Comparison of ENCODE assay signal across 27 cellular contexts in the genomic region with DNA sequence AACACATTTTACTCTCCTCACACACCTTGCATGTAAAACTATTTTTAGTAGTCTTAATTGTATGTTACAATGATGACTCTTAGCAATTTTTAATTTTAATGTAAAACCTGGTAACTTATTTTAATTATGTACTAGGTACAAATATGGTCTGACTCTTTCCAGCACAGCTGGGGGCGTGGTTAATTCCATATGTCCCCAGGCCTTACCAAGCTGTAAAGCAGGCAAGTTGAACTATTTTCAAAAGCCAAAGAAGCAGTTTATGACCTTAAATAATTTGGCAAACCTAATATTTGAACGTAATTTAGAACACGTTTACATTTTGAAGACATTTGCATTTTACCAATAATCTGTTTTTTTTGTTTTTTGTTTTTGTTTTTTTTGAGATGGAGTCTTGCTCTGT. TPM values are rescaled to one million over a fixed set of nuclear protein-coding genes. Genes with fewer than 3 reads are reported as not detected.
DNase-seq lines count a peak whose midpoint lies in the region; ATAC-seq, FAIRE-seq and TF ChIP-seq lines count a peak whose summit lies in the region.
"Had no signal": no experiment of that assay in that cellular context is flagged by ENCODE, and none has a peak within 500 bp of the region (broad histone marks: within the 10 kb centered on the region; RNA-seq: fewer than 3 reads in every experiment).

No MANE protein-coding gene starts in this region.

- H3K79me2 ChIP-seq in PC-3 (ENCODE audit: low read length) = no peaks in the 10 kb centered on the region

- no peak overlapping the region for H3K9ac ChIP-seq in PC-3 (ENCODE audit: low read length)
- H3K9ac ChIP-seq: BLaER1 treated with 17β-estradiol and CSF1 and Interleukin-3, amounts not matched to agents 10 nM and 100 nM had no signal

- BruUV-seq in PC-3 (replicated peaks; lab: Mats Ljungman, UMichigan) = no TSS peak

- no peak for TF ChIP-seq CTCF in PC-3 (conservative IDR thresholded peaks at IDR 0.05; ENCODE audit: low read depth, low read length)

- no peaks in the 10 kb centered on the region for H3K27me3 ChIP-seq in PC-3 (ENCODE audit: low read length)
- no peaks in the 10 kb centered on the region for H3K27me3 ChIP-seq in SJCRH30
- no peaks in the 10 kb centered on the region for H3K27me3 ChIP-seq in small intestine (ENCODE audit: control insufficient read depth in 2 of 2, insufficient read depth in 2 of 2, low read length in 2 of 2)
- H3K27me3 ChIP-seq: BE2C; BLaER1 treated with 17β-estradiol and CSF1 and Interleukin-3, amounts not matched to agents 10 nM and 100 nM had no signal

- H3F3A ChIP-seq in PC-3 (ENCODE audit: low read length, unreplicated experiment) = no peaks in the 10 kb centered on the region

- H4K20me1 ChIP-seq in PC-3 (ENCODE audit: low read length) = no peaks in the 10 kb centered on the region
- H4K20me1 ChIP-seq: BLaER1 treated with 17β-estradiol and CSF1 and Interleukin-3, amounts not matched to agents 10 nM and 100 nM had no signal

- H3K4me3 ChIP-seq in PC-3 (ENCODE audit: low read length) (no peak overlapping the region), SJCRH30 (no peak overlapping the region), small intestine (ENCODE audit: low read depth in 1 of 2, low read length in 2 of 2) (no peak overlapping the region)
- H3K4me3 ChIP-seq: A549; BLaER1 treated with 17β-estradiol and CSF1 and Interleukin-3, amounts not matched to agents 10 nM and 100 nM had no signal

- no peak overlapping the region for H2AFZ ChIP-seq in PC-3 (ENCODE audit: low read length)

- FAIRE-seq in HTR-8/SVneo (lab: Jason Lieb, UNC) (peak; percentile 71), small intestine (lab: Jason Lieb, UNC) (no peak)
- FAIRE-seq: A549, GM12891, GM18507, H54 had no signal

- CTCF ChIA-PET in PC-3 (lab: Charles Lee) = no interaction called here

- intact Hi-C loops in PC-3 (cut with micrococcal nuclease) = no loop called here

- WGBS in small intestine, 3 donors = 80 to 89% (median 87%) methylated on average over 3 of the region's 3 CpGs

- no peak overlapping the region for H3K27ac ChIP-seq in PC-3 (ENCODE audit: low read length)
- no peak overlapping the region for H3K27ac ChIP-seq in SJCRH30
- no peak overlapping the region for H3K27ac ChIP-seq in small intestine (ENCODE audit: low read depth in 1 of 2, low read length in 1 of 2)
- H3K27ac ChIP-seq: A549; BLaER1 treated with 17β-estradiol and CSF1 and Interleukin-3, amounts not matched to agents 10 nM and 100 nM had no signal

- H3K4me1 ChIP-seq in PC-3 (ENCODE audit: insufficient read depth, low read length) (peaks cover 15% of the 10 kb centered on the region), SJCRH30 (peaks cover 12% of the 10 kb centered on the region), small intestine (ENCODE audit: control insufficient read depth in 2 of 2, insufficient read depth in 1 of 2, low read depth in 1 of 2, low read length in 1 of 2) (peaks cover 0 to 3% of the 10 kb centered on the region in 2 donors)
- H3K4me1 ChIP-seq: A549; BE2C; BLaER1 treated with 17β-estradiol and CSF1 and Interleukin-3, amounts not matched to agents 10 nM and 100 nM had no signal

- POLR2A ChIA-PET in PC-3 (lab: Charles Lee; ENCODE audit: unreplicated experiment) = no interaction called here

- no peaks in the 10 kb centered on the region for H3K9me2 ChIP-seq in PC-3 (replicated peaks; ENCODE audit: low read length)

- no peaks in the 10 kb centered on the region for H3K36me3 ChIP-seq in PC-3 (ENCODE audit: low read depth, low read length)
- H3K36me3 ChIP-seq in SJCRH30 = no peaks in the 10 kb centered on the region
- H3K36me3 ChIP-seq in small intestine (ENCODE audit: control insufficient read depth in 2 of 2, insufficient read depth in 2 of 2, low read length in 2 of 2) = no peaks in the 10 kb centered on the region
- H3K36me3 ChIP-seq: BE2C; BLaER1 treated with 17β-estradiol and CSF1 and Interleukin-3, amounts not matched to agents 10 nM and 100 nM had no signal

- no peaks in the 10 kb centered on the region for H3K9me3 ChIP-seq in PC-3 (ENCODE audit: low read length)
- no peaks in the 10 kb centered on the region for H3K9me3 ChIP-seq in SJCRH30 (replicated peaks)
- H3K9me3 ChIP-seq in small intestine (ENCODE audit: control insufficient read depth, low read depth) = no peaks in the 10 kb centered on the region
- H3K9me3 ChIP-seq: A549, BE2C had no signal

- DNase-seq in ELR (ENCODE audit: low read depth) (peak; percentile 36), HTR-8/SVneo (ENCODE audit: insufficient read length, low spot score) (no peak), PC-3 (peak; percentile 20), SJCRH30 (peak; percentile 10 to 18), small intestine (no peak)
- DNase-seq: 8988T; ACHN; AML-193; BE2C; Calu3; CD4-positive, alpha-beta memory T cell; COR-L47; DMS79; EL; GF-D8; GOT3; HCEC 1CT had no signal

- ATAC-seq in PC-3 (no peak), GM18511 (IDR thresholded peaks at IDR 0.05; ENCODE audit: unreplicated experiment) (no peak), GM21576 (IDR thresholded peaks at IDR 0.05; ENCODE audit: unreplicated experiment) (no peak), GM21447 (IDR thresholded peaks at IDR 0.05; ENCODE audit: unreplicated experiment) (no peak)
- ATAC-seq: A549 had no signal

- H3K4me2 ChIP-seq in PC-3 (ENCODE audit: low read length) = 0 out of 2 replicates have a peak overlapping the region, but pooled peaks have one; percentile 33
- H3K4me2 ChIP-seq: A549; BLaER1 treated with 17β-estradiol and CSF1 and Interleukin-3, amounts not matched to agents 10 nM and 100 nM had no signal

RNA-seq across cellular contexts. Expression of gene ACOT6, which starts 9.3 kb away (rescaled TPM):
- not detected in 2 replicates for total RNA-seq in PC-3 (2014; rRNA removed)
- not detected in 2 replicates for total RNA-seq in SJCRH30 (2014; rRNA removed; shearing (Covaris generic))
- under 1 TPM in 1 of 3 donors, not detected in 2; 0.54 TPM for polyA plus RNA-seq in small intestine
- total RNA-seq: Calu3; CD4-positive, alpha-beta memory T cell; G401 had no signal
- polyA plus RNA-seq: A549; CD14-positive monocyte; CD4-positive, alpha-beta memory T cell had no signal

RNA-seq across cellular contexts. Expression of gene ACOT4, which starts 11.3 kb away (rescaled TPM):
- total RNA-seq in PC-3 (2014; rRNA removed) = 3.9 and 5.1 TPM in 2 replicates
- total RNA-seq in SJCRH30 (2014; rRNA removed; shearing (Covaris generic)) = 0.08 TPM in 1 of 2 replicates, not detected in the other
- polyA plus RNA-seq in small intestine = 10 to 100 TPM in 2 of 3 donors, 1 to 10 TPM in 1; 3.7 to 12.7 (median 11.3) TPM
- total RNA-seq: G401 had no signal

RNA-seq across cellular contexts. Expression of gene ACOT2, which starts 34.0 kb away (rescaled TPM):
- 39.0 and 46.0 TPM in 2 replicates for total RNA-seq in PC-3 (2014; rRNA removed)
- total RNA-seq in SJCRH30 (2014; rRNA removed; shearing (Covaris generic)) = 16.7 and 16.9 TPM in 2 replicates
- 10 to 100 TPM; 25.0 to 89.9 (median 55.9) TPM for polyA plus RNA-seq in small intestine

RNA-seq across cellular contexts. Expression of gene DNAL1, which starts 41.8 kb away (rescaled TPM):
- 2.6 and 13.9 TPM in 2 replicates for total RNA-seq in PC-3 (2014; rRNA removed)
- total RNA-seq in SJCRH30 (2014; rRNA removed; shearing (Covaris generic)) = 10.3 and 14.7 TPM in 2 replicates
- polyA plus RNA-seq in small intestine = 1 to 10 TPM in 2 of 3 donors, under 1 TPM in 1; 0.54 to 3.4 (median 2.6) TPM

RNA-seq across cellular contexts. Expression of gene HEATR4, which starts 44.2 kb away (rescaled TPM):
- 0.15 and 2.2 TPM in 2 replicates for total RNA-seq in PC-3 (2014; rRNA removed)
- not detected in 2 replicates for total RNA-seq in SJCRH30 (2014; rRNA removed; shearing (Covaris generic))
- polyA plus RNA-seq in small intestine = 1 to 10 TPM in 1 of 3 donors, under 1 TPM in 2; 0.03 to 4.2 (median 0.54) TPM
- total RNA-seq: Calu3, G401 had no signal
- polyA plus RNA-seq: CD14-positive monocyte had no signal

Comparison
In these comparisons a context has a peak if more than half of its experiments do, and no peak if none do; other contexts are left out.
1. DNase-seq: peak in ELR (single experiment), PC-3 (single experiment) and SJCRH30 (2 of 2); none in HTR-8/SVneo (single experiment) and small intestine (single experiment).